ENCODE assay signal across 8 cellular contexts in the genomic region with DNA sequence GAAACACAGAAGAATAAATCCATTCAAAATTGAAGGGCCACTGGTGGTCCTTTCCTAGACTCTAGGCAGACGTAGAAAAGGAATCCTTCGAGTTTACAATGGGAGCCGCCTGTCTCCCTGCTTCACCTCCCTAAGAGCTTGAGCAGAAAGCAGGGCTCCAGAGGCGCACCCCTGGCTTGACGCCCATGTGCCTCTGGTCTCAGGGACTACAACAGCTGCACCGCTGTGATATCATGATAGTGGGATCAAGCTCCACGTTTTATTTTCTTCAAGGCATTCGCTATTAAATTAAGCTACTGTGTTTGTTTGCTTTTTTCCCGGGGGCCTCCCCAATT. TPM values are rescaled to one million over a fixed set of nuclear protein-coding genes. Genes with fewer than 3 reads are reported as not detected.
A peak's percentile ranks its signal among the peaks of the same experiment; 100 is the strongest.
DNase-seq lines count a peak whose midpoint lies in the region; ATAC-seq, FAIRE-seq and TF ChIP-seq lines count a peak whose summit lies in the region.

No MANE protein-coding gene starts in this region.

- intact Hi-C loops in pancreas (cut with DNase I): no loop called here

- H3K9me3 ChIP-seq in DND-41 (ENCODE audit: insufficient read depth, low read length, severe bottlenecking) (no peaks in the 10 kb centered on the region), pancreas (no peaks in the 10 kb centered on the region)

- H3K79me2 ChIP-seq in DND-41 (ENCODE audit: insufficient read depth, low read length): peaks cover 52% of the 10 kb centered on the region

- no peak for FAIRE-seq in pancreas (lab: Jason Lieb, UNC)
- FAIRE-seq in frontal cortex (lab: Jason Lieb, UNC): no peak

- peaks cover 46% of the 10 kb centered on the region for H4K20me1 ChIP-seq in DND-41 (ENCODE audit: insufficient read depth, low read length)

- H3K27ac ChIP-seq in DND-41 (ENCODE audit: low read length) (peak overlapping the region; percentile 84), epithelial cell of prostate (peak overlapping the region; percentile 94), pancreas (peak overlapping the region; percentile 89 to 94 (median 93))

- H3K4me1 ChIP-seq in DND-41 (ENCODE audit: insufficient read depth, low read length) (peaks cover 41% of the 10 kb centered on the region), pancreas (peaks cover 7 to 17% (median 12%) of the 10 kb centered on the region in 3 donors)

- DNase-seq in DND-41 (no peak), OCI-M1 (lab: John Stamatoyannopoulos, UW) (peak; percentile 48), epithelial cell of prostate (ENCODE audit: low read depth, low spot score) (no peak), pancreas (peak in 2 of 6 donors; percentile 26 to 49), frontal cortex (ENCODE audit: low spot score in 2 of 2) (no peak), NK-92 (lab: John Stamatoyannopoulos, UW; ENCODE audit: unreplicated experiment) (no peak), germinal center (ENCODE audit: low spot score) (no peak)

- H2AFZ ChIP-seq in DND-41 (ENCODE audit: low read depth, low read length): peak overlapping the region; percentile 77; the same call in 1 of the 2 replicates

- peak overlapping the region; percentile 97 for H3K4me2 ChIP-seq in DND-41 (ENCODE audit: insufficient read depth, low read length)

- H3K4me3 ChIP-seq in DND-41 (ENCODE audit: low read depth in 1 of 2, low read length in 2 of 2) (peak overlapping the region; percentile 95 to 97), pancreas (peak overlapping the region; percentile 78 to 88 (median 85))

- H3K27me3 ChIP-seq in DND-41 (ENCODE audit: insufficient read depth, low read length, poor library complexity) (no peaks in the 10 kb centered on the region), pancreas (no peaks in the 10 kb centered on the region)

- TF ChIP-seq CTCF in DND-41 (IDR thresholded peaks at IDR 0.05; ENCODE audit: borderline replicate concordance, extremely low read depth, low read length, poor library complexity, severe bottlenecking): no peak
- TF ChIP-seq CTCF in pancreas (IDR thresholded peaks at IDR 0.05): no peak

- ATAC-seq in DND-41 (ENCODE audit: insufficient read depth, low read depth) (no peak), pancreas (no peak)
- ATAC-seq in activated CD4-positive, CD25-positive, alpha-beta regulatory T cell treated with anti-CD3 and anti-CD28 coated beads, Interleukin-2, amount 50 U/mL, for 24 hours: no peak

- WGBS in pancreas, 2 donors: 3 to 4% methylated on average over 9 of the region's 9 CpGs

- H3K36me3 ChIP-seq in DND-41 (ENCODE audit: insufficient read depth, low read length): peaks cover 61% of the 10 kb centered on the region
- peaks cover 8 to 35% (median 33%) of the 10 kb centered on the region in 3 donors for H3K36me3 ChIP-seq in pancreas

- peak overlapping the region; percentile 90 for H3K9ac ChIP-seq in DND-41 (ENCODE audit: low read depth, low read length)

RNA-seq across cellular contexts. Expression of a gene that starts 0.4 kb away (rescaled TPM):
- total RNA-seq in pancreas (10 to 100 TPM; 18.2 to 26.9 (median 23.1) TPM), frontal cortex (16.3 TPM)
- polyA plus RNA-seq in pancreas: 10 to 100 TPM; 33.1 to 46.1 TPM

RNA-seq across cellular contexts. Expression of a gene that starts 0.8 kb away (rescaled TPM):
- total RNA-seq in pancreas: 10 to 100 TPM in 1 of 6 donors, 1 to 10 TPM in 5; 5.2 to 11.9 (median 6.2) TPM
- 1 to 10 TPM; 4.8 to 9.3 TPM for polyA plus RNA-seq in pancreas
- 16.3 TPM for total RNA-seq in frontal cortex

RNA-seq across cellular contexts. Expression of a gene that starts 13.5 kb away (rescaled TPM):
- total RNA-seq in pancreas: 1 to 10 TPM; 4.4 to 8.2 (median 6.7) TPM
- 10 to 100 TPM in 1 of 2 donors, 1 to 10 TPM in 1; 4.3 to 10.3 TPM for polyA plus RNA-seq in pancreas
- total RNA-seq in frontal cortex: 28.9 TPM

RNA-seq across cellular contexts. Expression of a gene that starts 42.3 kb away (rescaled TPM):
- 1 to 10 TPM; 1.7 to 3.8 (median 1.9) TPM for total RNA-seq in pancreas
- polyA plus RNA-seq in pancreas: 1 to 10 TPM; 2.2 to 2.7 TPM
- 8.6 TPM for total RNA-seq in frontal cortex

RNA-seq across cellular contexts. Expression of a gene that starts 52.2 kb away (rescaled TPM):
- 10 to 100 TPM in 2 of 6 donors, 1 to 10 TPM in 4; 6.2 to 13.5 (median 8.0) TPM for total RNA-seq in pancreas
- polyA plus RNA-seq in pancreas: 1 to 10 TPM; 1.4 to 2.0 TPM
- total RNA-seq in frontal cortex: 2.0 TPM
